ENCODE assay signal across 8 cellular contexts in genomic region chr12:96241484-96242256, GRCh38. TPM values are rescaled to one million over a fixed set of nuclear protein-coding genes. Genes with fewer than 3 reads are reported as not detected.
DNase-seq lines count a peak whose midpoint lies in the region; ATAC-seq lines count a peak whose summit lies in the region.

No MANE protein-coding gene starts in this region.

- H3K4me3 Mint-ChIP-seq in activated T-helper 17 cell treated with anti-CD3 and anti-CD28 coated beads, Interleukin-2, amount 50 U/mL, for 72 hours: peak overlapping the region; percentile 76

- peak; percentile 62 for DNase-seq in NCI-H2227 (lab: John Stamatoyannopoulos, UW; ENCODE audit: unreplicated experiment)
- peak; percentile 95 for DNase-seq in hepatic stellate cell (ENCODE audit: low spot score)
- peak; percentile 37 to 43 for DNase-seq in stimulated activated CD8-positive, alpha-beta memory T cell treated with anti-CD3 and anti-CD28 coated beads, Interleukin-15, amount 100 ng/mL, for 48 hours (ENCODE audit: low read depth in 2 of 2)
- DNase-seq in NCI-H774 (lab: John Stamatoyannopoulos, UW): no peak
- no peak for DNase-seq in DMS114 treated with DMSO at 0.1 percent for 48 hours (lab: John Stamatoyannopoulos, UW; ENCODE audit: unreplicated experiment)

- peaks cover 85% of the 10 kb centered on the region for H3K36me3 Mint-ChIP-seq in activated T-helper 17 cell treated with anti-CD3 and anti-CD28 coated beads, Interleukin-2, amount 50 U/mL, for 72 hours (ENCODE audit: low read depth)

- no peaks in the 10 kb centered on the region for H3K9me3 Mint-ChIP-seq in activated T-helper 17 cell treated with anti-CD3 and anti-CD28 coated beads, Interleukin-2, amount 50 U/mL, for 72 hours

- H3K27me3 Mint-ChIP-seq in activated T-helper 17 cell treated with anti-CD3 and anti-CD28 coated beads, Interleukin-2, amount 50 U/mL, for 72 hours: no peaks in the 10 kb centered on the region

- H3K27ac Mint-ChIP-seq in activated T-helper 17 cell treated with anti-CD3 and anti-CD28 coated beads, Interleukin-2, amount 50 U/mL, for 72 hours: peak overlapping the region; percentile 94

- peak; percentile 83 for ATAC-seq in activated T-helper 17 cell treated with anti-CD3 and anti-CD28 coated beads, Interleukin-2, amount 50 U/mL, for 72 hours (replicated peaks)
- ATAC-seq in GM21381 (IDR thresholded peaks at IDR 0.05; ENCODE audit: unreplicated experiment): no peak
- no peak for ATAC-seq in HG03039 (IDR thresholded peaks at IDR 0.05; ENCODE audit: unreplicated experiment)

- peaks cover 57% of the 10 kb centered on the region for H3K4me1 Mint-ChIP-seq in activated T-helper 17 cell treated with anti-CD3 and anti-CD28 coated beads, Interleukin-2, amount 50 U/mL, for 72 hours

RNA-seq across cellular contexts. Expression of gene ELK3, which starts 47.5 kb away (rescaled TPM):
- total RNA-seq in activated T-helper 17 cell treated with anti-CD3 and anti-CD28 coated beads, Interleukin-2, amount 50 U/mL, for 72 hours: 10 to 100 TPM; 31.3 to 39.2 TPM

Comparison
In these comparisons a context has a peak if more than half of its experiments do, and no peak if none do; other contexts are left out.
1. DNase-seq: peak in NCI-H2227 (single experiment), hepatic stellate cell (single experiment) and stimulated activated CD8-positive, alpha-beta memory T cell treated with anti-CD3 and anti-CD28 coated beads, Interleukin-15, amount 100 ng/mL, for 48 hours (2 of 2); none in NCI-H774 (single experiment) and DMS114 treated with DMSO at 0.1 percent for 48 hours (single experiment).